17 cellular contexts compared by ENCODE assay signal in genomic region chr2:65021709-65022108, GRCh38. TPM values are rescaled to one million over a fixed set of nuclear protein-coding genes. Genes with fewer than 3 reads are reported as not detected.
DNase-seq lines count a peak whose midpoint lies in the region; ATAC-seq, FAIRE-seq and TF ChIP-seq lines count a peak whose summit lies in the region.
"Had no signal": no experiment of that assay in that cellular context is flagged by ENCODE, and none has a peak within 500 bp of the region (broad histone marks: within the 10 kb centered on the region; RNA-seq: fewer than 3 reads in every experiment).

No MANE protein-coding gene starts in this region.

- intact Hi-C loops in colonic mucosa (cut with DNase I), result no loop called here

- no peaks in the 10 kb centered on the region for H3K4me1 Mint-ChIP-seq in T-helper 17 cell

- DNase-seq in BE2C, result peak; percentile 74
- peak; percentile 13 for DNase-seq in COLO668 (lab: John Stamatoyannopoulos, UW; ENCODE audit: unreplicated experiment)
- DNase-seq in T-helper 17 cell, result no peak
- DNase-seq in erythroblast (lab: John Stamatoyannopoulos, UW), result peak; percentile 93 to 97
- no peak for DNase-seq in MG63
- no peak for DNase-seq in colonic mucosa
- DNase-seq in RCC 7860 (ENCODE audit: low spot score), result no peak
- DNase-seq: COR-L47, DMS79, GDM1, HCEC 1CT, Kasumi-1, NCI-H1417, NCI-H2029 treated with DMSO at 0.1 percent for 48 hours, NCI-H524 treated with DMSO at 0.1 percent for 48 hours, Right ventricle myocardium superior had no signal

- H3K36me3 Mint-ChIP-seq in T-helper 17 cell (ENCODE audit: low read depth), result peaks cover 2% of the 10 kb centered on the region

- H3K9me3 ChIP-seq in BE2C, result no peaks in the 10 kb centered on the region
- H3K9me3 ChIP-seq in T-helper 17 cell (ENCODE audit: control insufficient read depth, low read length, poor library complexity, severe bottlenecking), result no peaks in the 10 kb centered on the region
- H3K9me3 ChIP-seq in MG63, result no peaks in the 10 kb centered on the region
- H3K9me3 ChIP-seq in colonic mucosa, result no peaks in the 10 kb centered on the region
- H3K9me3 ChIP-seq: BLaER1 had no signal

- H3K27me3 ChIP-seq in BE2C (no peaks in the 10 kb centered on the region), MG63 (no peaks in the 10 kb centered on the region), colonic mucosa (no peaks in the 10 kb centered on the region)
- H3K27me3 ChIP-seq: BLaER1 had no signal

- TF ChIP-seq POLR2A in erythroblast (IDR thresholded peaks at IDR 0.05; ENCODE audit: low read length), result no peak

- H3K9ac ChIP-seq in colonic mucosa (ENCODE audit: low read depth in 2 of 2, low read length in 2 of 2), result no peak overlapping the region
- H3K9ac ChIP-seq: BLaER1 had no signal

- peak overlapping the region; percentile 62 for H3K27ac Mint-ChIP-seq in T-helper 17 cell

- no peak for FAIRE-seq in RCC 7860 (lab: Jason Lieb, UNC)

- no peak overlapping the region for H3K27ac ChIP-seq in colonic mucosa
- H3K27ac ChIP-seq: BLaER1 had no signal

- ATAC-seq in T-helper 17 cell, result no peak

- H3K4me3 ChIP-seq in BE2C (ENCODE audit: low read depth, low read length) (no peak overlapping the region), MG63 (no peak overlapping the region), colonic mucosa (no peak overlapping the region)
- H3K4me3 ChIP-seq: BLaER1 had no signal

- no peak overlapping the region for H3K4me3 Mint-ChIP-seq in T-helper 17 cell

- H3K27me3 Mint-ChIP-seq in T-helper 17 cell, result no peaks in the 10 kb centered on the region

- TF ChIP-seq CTCF in BE2C (IDR thresholded peaks at IDR 0.05; ENCODE audit: low read depth, low read length), result no peak
- TF ChIP-seq CTCF in colonic mucosa (IDR thresholded peaks at IDR 0.05), result no peak

- H3K4me1 ChIP-seq in BE2C (peaks cover 3% of the 10 kb centered on the region; the same call in 1 of the 2 replicates), colonic mucosa (peaks cover 8% of the 10 kb centered on the region)

- H3K36me3 ChIP-seq in BE2C (no peaks in the 10 kb centered on the region), MG63 (peaks cover 39% of the 10 kb centered on the region), colonic mucosa (no peaks in the 10 kb centered on the region)

RNA-seq across cellular contexts. Expression of gene SLC1A4, which starts 32.5 kb away (rescaled TPM):
- 3.6 TPM for polyA plus RNA-seq in BE2C (2012; ENCODE audit: insufficient read depth, insufficient read length, low read depth)
- total RNA-seq in T-helper 17 cell (1 to 10 TPM; 1.7 to 8.0 TPM), colonic mucosa (10 to 100 TPM; 13.7 to 32.4 TPM)
- total RNA-seq in MG63 (2014; rRNA removed; shearing (Covaris generic); ENCODE audit: low replicate concordance), result 18.6 and 21.1 TPM in 2 replicates

RNA-seq across cellular contexts. Expression of gene CEP68, which starts 34.5 kb away (rescaled TPM):
- polyA plus RNA-seq in BE2C (2012; ENCODE audit: insufficient read depth, insufficient read length, low read depth), result 3.6 TPM
- total RNA-seq in T-helper 17 cell (10 to 100 TPM; 13.6 to 22.5 TPM), colonic mucosa (1 to 10 TPM; 7.1 to 8.5 TPM)
- 4.5 and 4.9 TPM in 2 replicates for total RNA-seq in MG63 (2014; rRNA removed; shearing (Covaris generic); ENCODE audit: low replicate concordance)

Comparison
In these comparisons a context has a peak if more than half of its experiments do, and no peak if none do; other contexts are left out.
1. DNase-seq: peak in BE2C (single experiment), COLO668 (single experiment) and erythroblast (2 of 2); none in T-helper 17 cell (0 of 3), MG63 (single experiment), colonic mucosa (single experiment) and RCC 7860 (single experiment).